ENCODE assay signal across 9 cellular contexts in the genomic region with DNA sequence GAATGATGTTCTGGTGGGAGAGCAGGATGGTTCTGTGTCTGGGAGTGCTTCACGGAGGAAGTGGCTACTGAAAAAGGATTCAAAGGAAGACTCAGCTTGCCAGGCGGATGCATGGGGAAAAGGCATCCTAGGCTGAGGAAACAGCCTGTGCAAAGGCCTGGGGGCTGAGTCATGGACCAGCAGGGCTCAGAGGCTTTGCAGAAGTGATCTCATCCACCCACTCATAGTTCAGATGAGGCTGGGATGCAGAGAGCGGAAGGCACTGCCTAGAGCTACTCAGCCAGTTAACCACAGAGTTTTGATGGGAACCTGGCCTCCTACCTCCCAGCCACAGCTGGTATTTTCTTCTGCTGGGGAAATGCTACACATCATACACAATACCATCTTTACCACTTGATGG. TPM values are rescaled to one million over a fixed set of nuclear protein-coding genes. Genes with fewer than 3 reads are reported as not detected.
DNase-seq lines count a peak whose midpoint lies in the region; ATAC-seq and TF ChIP-seq lines count a peak whose summit lies in the region.
"Had no signal": no experiment of that assay in that cellular context is flagged by ENCODE, and none has a peak within 500 bp of the region (broad histone marks: within the 10 kb centered on the region; RNA-seq: fewer than 3 reads in every experiment).

No MANE protein-coding gene starts in this region.

- peak; percentile 70 for ATAC-seq in HG03139 (IDR thresholded peaks at IDR 0.05; ENCODE audit: unreplicated experiment)

- DNase-seq in SIG-M5 treated with dmso at 0.1 percent for 504 hours (lab: John Stamatoyannopoulos, UW; ENCODE audit: unreplicated experiment): peak; percentile 47
- no peak for DNase-seq in SIG-M5 (lab: John Stamatoyannopoulos, UW)
- peak; percentile 3 for DNase-seq in activated T-cell treated with anti-CD3 and anti-CD28 coated beads for 4 hours
- DNase-seq in kidney epithelial cell (ENCODE audit: low read depth): peak; percentile 99
- DNase-seq in substantia nigra (lab: John Stamatoyannopoulos, UW): no peak
- DNase-seq in NCI-H2029 treated with DMSO at 0.1 percent for 48 hours (lab: John Stamatoyannopoulos, UW): no peak
- DNase-seq in 8988T: no peak

- H3K4me3 ChIP-seq in kidney epithelial cell (ENCODE audit: low read depth, low read length): no peak overlapping the region

- H3K36me3 ChIP-seq in kidney epithelial cell (ENCODE audit: control insufficient read depth, insufficient read depth, low read length): no peaks in the 10 kb centered on the region

- H3K27me3 ChIP-seq in kidney epithelial cell (ENCODE audit: control insufficient read depth, insufficient read depth, low read length): no peaks in the 10 kb centered on the region

- TF ChIP-seq CTCF in kidney epithelial cell (IDR thresholded peaks at IDR 0.05; ENCODE audit: insufficient read depth, low read length, poor library complexity, severe bottlenecking): no peak

- H3K27ac ChIP-seq in substantia nigra (ENCODE audit: low read depth, low read length, poor library complexity, severe bottlenecking): no peak overlapping the region
- H3K27ac ChIP-seq: C4-2B had no signal

RNA-seq across cellular contexts. Expression of a gene that starts 15.8 kb away (rescaled TPM):
- total RNA-seq in kidney epithelial cell: 1.3 and 1.6 TPM in 2 replicates

RNA-seq across cellular contexts. Expression of a gene that starts 53.9 kb away (rescaled TPM):
- total RNA-seq in kidney epithelial cell: not detected in 2 replicates

Comparison
In these comparisons a context has a peak if more than half of its experiments do, and no peak if none do; other contexts are left out.
1. DNase-seq: peak in SIG-M5 treated with dmso at 0.1 percent for 504 hours (single experiment), activated T-cell treated with anti-CD3 and anti-CD28 coated beads for 4 hours (single experiment) and kidney epithelial cell (single experiment); none in SIG-M5 (single experiment), substantia nigra (0 of 49), NCI-H2029 treated with DMSO at 0.1 percent for 48 hours (single experiment) and 8988T (single experiment).